Comparison of ENCODE assay signal across 13 cellular contexts in the genomic region with DNA sequence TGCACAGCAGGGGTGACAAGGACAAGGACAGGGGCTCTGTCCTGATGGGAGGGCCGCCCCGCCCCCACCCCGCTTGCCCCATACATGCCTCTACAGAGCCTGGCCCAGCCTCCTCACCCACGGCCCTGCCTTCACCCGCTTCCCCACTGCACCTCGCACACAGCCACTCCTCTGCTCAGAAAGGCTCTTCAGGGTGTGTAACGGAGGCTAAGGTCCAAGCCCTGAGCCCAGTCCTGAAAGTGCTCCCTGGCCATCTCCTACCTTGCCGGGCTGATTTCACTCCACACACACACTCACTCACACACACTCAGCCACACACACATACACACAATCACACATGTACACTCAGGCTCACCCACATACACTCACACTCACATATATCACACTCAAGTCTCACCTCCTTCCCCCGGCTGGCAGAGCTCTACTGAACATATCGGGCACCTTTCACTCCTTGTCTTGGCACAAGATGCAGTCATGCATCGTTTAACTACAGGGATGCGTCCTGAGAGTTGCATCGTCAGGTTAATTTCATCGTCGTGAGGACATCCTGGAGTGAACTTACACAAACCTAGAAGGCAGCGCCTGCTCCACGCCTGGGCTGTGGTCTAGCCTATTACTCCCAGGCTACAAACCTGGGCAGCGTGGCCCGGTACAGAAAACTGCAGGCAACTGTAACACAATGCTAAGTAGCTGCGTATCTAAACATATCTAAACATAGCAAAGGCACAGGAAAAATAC. TPM values are rescaled to one million over a fixed set of nuclear protein-coding genes. Genes with fewer than 3 reads are reported as not detected.
DNase-seq lines count a peak whose midpoint lies in the region; ATAC-seq and TF ChIP-seq lines count a peak whose summit lies in the region.
"Had no signal": no experiment of that assay in that cellular context is flagged by ENCODE, and none has a peak within 500 bp of the region (broad histone marks: within the 10 kb centered on the region; RNA-seq: fewer than 3 reads in every experiment).

No MANE protein-coding gene starts in this region.

- TF ChIP-seq CTCF in GM23338 (conservative IDR thresholded peaks at IDR 0.05; ENCODE audit: low read depth in 2 of 2) (no peak), SU-DHL-6 (IDR thresholded peaks at IDR 0.05; ENCODE audit: insufficient read depth, low read length, poor library complexity, severe bottlenecking) (no peak), gastrocnemius medialis (IDR thresholded peaks at IDR 0.05 in 4 of 5, conservative IDR thresholded peaks at IDR 0.05 in 1 of 5) (no peak)

- H3K9me3 Mint-ChIP-seq in GM23338, result no peaks in the 10 kb centered on the region

- H4K20me1 ChIP-seq in GM23338 (replicated peaks; ENCODE audit: insufficient read depth) (peaks cover 55% of the 10 kb centered on the region), SU-DHL-6 (ENCODE audit: low read depth, low read length) (no peaks in the 10 kb centered on the region)

- peak overlapping the region; percentile 84 for H3K27ac Mint-ChIP-seq in GM23338

- ATAC-seq in GM23338 (peak; percentile 8; the same call in 2 of the 3 replicates), left ventricle myocardium superior (peak; percentile 2), gastrocnemius medialis (peak; percentile 5 to 19), HG03280 (IDR thresholded peaks at IDR 0.05; ENCODE audit: unreplicated experiment) (no peak), GM19455 (IDR thresholded peaks at IDR 0.05; ENCODE audit: unreplicated experiment) (no peak), HG02678 (IDR thresholded peaks at IDR 0.05; ENCODE audit: unreplicated experiment) (no peak)

- H3K27me3 ChIP-seq in GM23338 (ENCODE audit: insufficient read depth) (no peaks in the 10 kb centered on the region), SU-DHL-6 (ENCODE audit: low read length) (no peaks in the 10 kb centered on the region), gastrocnemius medialis (no peaks in the 10 kb centered on the region)

- H3K9me2 ChIP-seq in GM23338 (ENCODE audit: insufficient read depth) (no peaks in the 10 kb centered on the region), SU-DHL-6 (replicated peaks; ENCODE audit: insufficient read depth, low read length) (no peaks in the 10 kb centered on the region)

- peak; percentile 27 to 34 for TF ChIP-seq POLR2A in gastrocnemius medialis (IDR thresholded peaks at IDR 0.05)

- H3K36me3 ChIP-seq in GM23338 (ENCODE audit: insufficient read depth), result no peaks in the 10 kb centered on the region
- no peaks in the 10 kb centered on the region for H3K36me3 ChIP-seq in SU-DHL-6 (ENCODE audit: low read length)
- H3K36me3 ChIP-seq in gastrocnemius medialis, result no peaks in the 10 kb centered on the region

- H3K27ac ChIP-seq in GM23338 (ENCODE audit: low read depth) (peak overlapping the region; percentile 84; the same call in 1 of the 2 replicates), SU-DHL-6 (ENCODE audit: low read depth, low read length) (peak overlapping the region; percentile 75), gastrocnemius medialis (peak overlapping the region; percentile 91 to 99 (median 96))

- H3K4me3 ChIP-seq in GM23338 (no peak overlapping the region), SU-DHL-6 (ENCODE audit: insufficient read depth, low read length, poor library complexity, severe bottlenecking) (peak overlapping the region; percentile 9), gastrocnemius medialis (peak overlapping the region; percentile 4 to 35 (median 10))

- peak overlapping the region; percentile 51 for H3K9ac ChIP-seq in SU-DHL-6 (ENCODE audit: low read length)

- H3K4me3 Mint-ChIP-seq in GM23338, result peak overlapping the region; percentile 1; the same call in 1 of the 3 replicates

- H2AFZ ChIP-seq in GM23338 (no peak overlapping the region), SU-DHL-6 (ENCODE audit: low read depth, low read length, severe bottlenecking) (no peak overlapping the region)

- intact Hi-C loops in left ventricle myocardium superior (cut with micrococcal nuclease), result no loop called here
- intact Hi-C loops in gastrocnemius medialis (cut with DNase I; ENCODE audit: low total_unique reads), result loop anchor here (5.0 kb wide), 1 partner anchor 124 kb away; no protein-coding TSS in a partner anchor

- H3K36me3 Mint-ChIP-seq in GM23338 (ENCODE audit: low read depth), result peaks cover 3% of the 10 kb centered on the region; the same call in 1 of the 3 replicates

- peaks cover 15% of the 10 kb centered on the region for H3K27me3 Mint-ChIP-seq in GM23338 (ENCODE audit: insufficient read depth, low read depth, poor library complexity)

- H3K79me2 ChIP-seq in GM23338 (replicated peaks; ENCODE audit: insufficient read depth) (peaks cover 100% of the 10 kb centered on the region), SU-DHL-6 (ENCODE audit: insufficient read depth, low read length) (peaks cover 100% of the 10 kb centered on the region)

- no peak for DNase-seq in GM23338 (ENCODE audit: low spot score)
- DNase-seq in left ventricle myocardium superior, result no peak
- peak in 1 of 2 donors; percentile 80 for DNase-seq in gastrocnemius medialis
- DNase-seq in activated effector memory CD4-positive, alpha-beta T cell treated with anti-CD3 and anti-CD28 coated beads, Interleukin-2, amount 50 U/mL, for 16 hours, result no peak
- DNase-seq: activated naive CD4-positive, alpha-beta T cell treated with anti-CD3 and anti-CD28 coated beads, Interleukin-2, amount 50 U/mL, for 16 hours; NCI-H524 treated with DMSO at 0.1 percent for 48 hours; stimulated activated CD4-positive, alpha-beta T cell treated with anti-CD3 and anti-CD28 coated beads, Interleukin-2, amount 100 ng/mL, for 48 hours had no signal

- no peaks in the 10 kb centered on the region; the same call in 1 of the 2 replicates for H3F3A ChIP-seq in GM23338 (replicated peaks; ENCODE audit: low read depth)
- H3F3A ChIP-seq in SU-DHL-6 (ENCODE audit: insufficient read depth), result peaks cover 26% of the 10 kb centered on the region

- no peaks in the 10 kb centered on the region for H3K9me3 ChIP-seq in SU-DHL-6 (ENCODE audit: insufficient read depth, low read length)
- H3K9me3 ChIP-seq in gastrocnemius medialis, result no peaks in the 10 kb centered on the region

- H3K4me1 Mint-ChIP-seq in GM23338, result peaks cover 52% of the 10 kb centered on the region

- H3K4me1 ChIP-seq in GM23338 (ENCODE audit: insufficient read depth) (peaks cover 35% of the 10 kb centered on the region), gastrocnemius medialis (peaks cover 82 to 93% of the 10 kb centered on the region in 2 donors)

- peak overlapping the region; percentile 57; the same call in 1 of the 2 replicates for H3K4me2 ChIP-seq in GM23338
- peak overlapping the region; percentile 74 for H3K4me2 ChIP-seq in SU-DHL-6 (ENCODE audit: low read depth, low read length, poor library complexity, severe bottlenecking)

- in situ Hi-C loops in gastrocnemius medialis (cut with MboI; ENCODE audit: low sequenced_read_pairs in 4 of 4), result loop anchor here in 2 of 4 donors (25.0 kb wide), 1 partner anchor 1579 kb away; no protein-coding TSS in a partner anchor

TF ChIP-seq in GM23338, 12 proteins besides CTCF, POLR2A, EP300 and RAD21 (continues in another document):
- no peak for TF ChIP-seq NANOG (IDR thresholded peaks at IDR 0.05; ENCODE audit: borderline replicate concordance)
- TF ChIP-seq CREB1 (CRISPR knock-in tag; IDR thresholded peaks at IDR 0.05; ENCODE audit: low read depth), result no peak
- TF ChIP-seq POLR2AphosphoS5 (IDR thresholded peaks at IDR 0.05; ENCODE audit: low read depth), result no peak
- no peak for TF ChIP-seq JUNB (IDR thresholded peaks at IDR 0.05; ENCODE audit: unreplicated experiment)

RNA-seq across cellular contexts. Expression of gene EPS15L1, which starts 13.2 kb away (rescaled TPM):
- 23.9 and 25.7 TPM in 2 replicates for total RNA-seq in GM23338 (2014; rRNA removed; shearing (Covaris generic))
- 31.3 and 32.5 TPM in 2 replicates for polyA plus RNA-seq in GM23338 (2016; fragmentation: Nextera tagmentation; extraction: Ambion mirVana)
- total RNA-seq in left ventricle myocardium superior (81.2 TPM), gastrocnemius medialis (10 to 100 TPM; 52.5 to 61.7 (median 59.7) TPM)

RNA-seq across cellular contexts. Expression of gene CALR3, which starts 37.4 kb away (rescaled TPM):
- 0.66 TPM in 1 of 2 replicates, not detected in the other for total RNA-seq in GM23338 (2014; rRNA removed; shearing (Covaris generic))
- polyA plus RNA-seq in GM23338 (2016; fragmentation: Nextera tagmentation; extraction: Ambion mirVana), result 0.42 and 0.73 TPM in 2 replicates
- total RNA-seq in left ventricle myocardium superior (not detected), gastrocnemius medialis (not detected)
- total RNA-seq: Daoy, fibroblast of lung had no signal
- polyA plus RNA-seq: fibroblast of lung had no signal

RNA-seq across cellular contexts. Expression of gene C19orf44, which starts 37.6 kb away (rescaled TPM):
- 4.0 and 5.9 TPM in 2 replicates for total RNA-seq in GM23338 (2014; rRNA removed; shearing (Covaris generic))
- 1.5 and 2.5 TPM in 2 replicates for polyA plus RNA-seq in GM23338 (2016; fragmentation: Nextera tagmentation; extraction: Ambion mirVana)
- total RNA-seq in left ventricle myocardium superior, result 4.3 TPM
- total RNA-seq in gastrocnemius medialis, result 1 to 10 TPM; 4.1 to 7.1 (median 5.0) TPM

Comparison
In these comparisons a context has a peak if more than half of its experiments do, and no peak if none do; other contexts are left out.
1. ATAC-seq: peak in GM23338 (single experiment), left ventricle myocardium superior (single experiment) and gastrocnemius medialis (2 of 2); none in HG03280 (single experiment), GM19455 (single experiment) and HG02678 (single experiment).
2. Peak in every context shown above with its lines, with median percentiles within 50 percentile points of each other: H3K27ac ChIP-seq.